28 cellular contexts compared by ENCODE assay signal in the genomic region with DNA sequence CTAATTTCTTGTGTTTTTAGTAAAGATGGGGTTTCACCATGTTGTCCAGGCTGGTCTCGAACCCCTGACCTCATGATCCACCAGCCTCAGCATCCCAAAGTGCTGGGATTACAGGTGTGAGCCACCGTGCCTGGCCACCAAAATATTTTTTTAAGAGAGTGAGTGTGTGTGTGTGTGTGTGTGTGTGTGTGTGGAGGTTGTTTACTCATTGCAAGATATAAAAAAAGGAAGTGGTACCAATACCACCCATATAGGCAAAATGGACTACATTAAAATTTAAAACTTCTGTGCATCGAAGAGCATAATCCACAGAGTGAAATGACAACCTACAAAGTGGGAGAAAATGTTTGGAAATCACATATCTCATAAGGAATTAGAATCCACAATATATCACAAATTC. TPM values are rescaled to one million over a fixed set of nuclear protein-coding genes. Genes with fewer than 3 reads are reported as not detected.
"Had no signal": no experiment of that assay in that cellular context is flagged by ENCODE, and none has a peak within 500 bp of the region (broad histone marks: within the 10 kb centered on the region; RNA-seq: fewer than 3 reads in every experiment).

No MANE protein-coding gene starts in this region.

- H3K27ac Mint-ChIP-seq: brain had no signal

- H3K27me3 Mint-ChIP-seq: activated naive CD8-positive, alpha-beta T cell; naive thymus-derived CD8-positive, alpha-beta T cell; stimulated activated naive CD8-positive, alpha-beta T cell treated with anti-CD3 and anti-CD28 coated beads, Interleukin-15, Interleukin-2, amounts not matched to agents 100 ng/mL and 50 ng/mL, for 24 hours had no signal

- ATAC-seq: left lung; mucosa of descending colon; naive thymus-derived CD8-positive, alpha-beta T cell had no signal

- H3K4me2 ChIP-seq: hepatocyte had no signal

- H3K36me3 ChIP-seq: esophagus squamous epithelium, left lung, right atrium auricular region, suprapubic skin had no signal

- H3K9me3 Mint-ChIP-seq: activated CD4-positive, alpha-beta T cell treated with anti-CD3 and anti-CD28 coated beads, Interleukin-2, amount 10 ng/mL, durations not matched to agents 7 days and 5 days; brain; naive thymus-derived CD8-positive, alpha-beta T cell; stimulated activated naive CD8-positive, alpha-beta T cell treated with anti-CD3 and anti-CD28 coated beads, Interleukin-15, Interleukin-2, amounts not matched to agents 100 ng/mL and 50 ng/mL, for 24 hours had no signal

- H3K4me1 Mint-ChIP-seq: brain had no signal

- H2AFZ ChIP-seq: hepatocyte had no signal

- H3K9me3 ChIP-seq: esophagus squamous epithelium, left lung, mucosa of descending colon, right atrium auricular region, suprapubic skin had no signal

- DNase-seq: activated CD4-positive, alpha-beta T cell treated with anti-CD3 and anti-CD28 coated beads, Interleukin-2, amount 10 ng/mL, durations not matched to agents 7 days and 5 days; activated CD4-positive, CD25-positive, alpha-beta regulatory T cell; activated T-cell treated with anti-CD3 and anti-CD28 coated beads, Interleukin-2, amount 50 U/mL, for 1 hour; cortex of kidney; effector CD8-positive, alpha-beta T cell; esophagus squamous epithelium; kidney; left lung; mammary epithelial cell; mucosa of descending colon; naive thymus-derived CD8-positive, alpha-beta T cell; nucleus accumbens; stimulated activated CD4-positive, alpha-beta T cell treated with anti-CD3 and anti-CD28 coated beads, Interleukin-15, amount 100 ng/mL, for 24 hours; stimulated activated CD4-positive, alpha-beta T cell treated with anti-CD3 and anti-CD28 coated beads, Interleukin-4, amount 100 ng/mL, for 24 hours; trophoblast cell had no signal

- H3K27ac ChIP-seq: esophagus squamous epithelium, hepatocyte, left lung, right atrium auricular region, suprapubic skin had no signal

- H3K4me1 ChIP-seq: esophagus squamous epithelium, right atrium auricular region, suprapubic skin had no signal

- H3K36me3 Mint-ChIP-seq: activated naive CD8-positive, alpha-beta T cell; brain; naive thymus-derived CD8-positive, alpha-beta T cell had no signal

- H3K27me3 ChIP-seq: hepatocyte, right atrium auricular region, suprapubic skin had no signal

- H3K79me2 ChIP-seq: hepatocyte had no signal

- H3K4me3 ChIP-seq: esophagus squamous epithelium, hepatocyte, left lung, mucosa of descending colon, right atrium auricular region, suprapubic skin had no signal

- H3K4me3 Mint-ChIP-seq: activated CD4-positive, alpha-beta T cell treated with anti-CD3 and anti-CD28 coated beads, Interleukin-2, amount 10 ng/mL, durations not matched to agents 7 days and 5 days; brain had no signal

RNA-seq across cellular contexts. Expression of gene CLEC2A, which starts 15.5 kb away (rescaled TPM):
- total RNA-seq: activated CD4-positive, alpha-beta T cell treated with anti-CD3 and anti-CD28 coated beads, Interleukin-2, amount 10 ng/mL, durations not matched to agents 7 days and 5 days; activated CD8-positive, alpha-beta memory T cell treated with anti-CD3 and anti-CD28 coated beads for 36 hours; endothelial cell of umbilical vein; esophagus squamous epithelium; fibroblast of villous mesenchyme; glomerular endothelial cell; hepatocyte; kidney; left lung; mammary epithelial cell; mucosa of descending colon; naive thymus-derived CD8-positive, alpha-beta T cell; posterior vena cava; right atrium auricular region; skeletal muscle tissue; T-helper 1 cell treated with Interleukin-12 subunit alpha and Interleukin-12 subunit beta and Interleukin-4 antibody, amounts not matched to agents 30 ng/mL and 1 ng/mL, for 36 hours had no signal
- polyA plus RNA-seq: endothelial cell of umbilical vein; hepatocyte; mammary epithelial cell; naive thymus-derived CD8-positive, alpha-beta T cell had no signal

RNA-seq across cellular contexts. Expression of gene CLEC12A, which starts 23.5 kb away (rescaled TPM):
- total RNA-seq: activated CD8-positive, alpha-beta memory T cell treated with anti-CD3 and anti-CD28 coated beads for 36 hours; endothelial cell of umbilical vein; fibroblast of villous mesenchyme; glomerular endothelial cell; mammary epithelial cell; naive thymus-derived CD8-positive, alpha-beta T cell had no signal
- polyA plus RNA-seq: endothelial cell of umbilical vein, mammary epithelial cell had no signal

RNA-seq across cellular contexts. Expression of gene CLEC1B, which starts 51.2 kb away (rescaled TPM):
- total RNA-seq: activated CD4-positive, alpha-beta T cell treated with anti-CD3 and anti-CD28 coated beads, Interleukin-2, amount 10 ng/mL, durations not matched to agents 7 days and 5 days; activated CD8-positive, alpha-beta memory T cell treated with anti-CD3 and anti-CD28 coated beads for 36 hours; endothelial cell of umbilical vein; esophagus squamous epithelium; fibroblast of villous mesenchyme; kidney; mammary epithelial cell; mucosa of descending colon; naive thymus-derived CD8-positive, alpha-beta T cell; posterior vena cava; right atrium auricular region; skeletal muscle tissue; suprapubic skin; T-helper 1 cell treated with Interleukin-12 subunit alpha and Interleukin-12 subunit beta and Interleukin-4 antibody, amounts not matched to agents 30 ng/mL and 1 ng/mL, for 36 hours had no signal
- polyA plus RNA-seq: endothelial cell of umbilical vein; mammary epithelial cell; naive thymus-derived CD8-positive, alpha-beta T cell had no signal
